25 cellular contexts compared by ENCODE assay signal in genomic region chr20:49518576-49518975, GRCh38. TPM values are rescaled to one million over a fixed set of nuclear protein-coding genes. Genes with fewer than 3 reads are reported as not detected.
"Had no signal": no experiment of that assay in that cellular context is flagged by ENCODE, and none has a peak within 500 bp of the region (broad histone marks: within the 10 kb centered on the region; RNA-seq: fewer than 3 reads in every experiment).

No MANE protein-coding gene starts in this region.

- H3K4me1 Mint-ChIP-seq: activated CD4-positive, alpha-beta memory T cell treated with anti-CD3 and anti-CD28 coated beads, Interleukin-2, amount 10 ng/mL, durations not matched to agents 7 days and 5 days; IgD-negative memory B cell had no signal

- H3K27ac ChIP-seq: brain microvascular endothelial cell, SK-N-MC, VCaP had no signal

- H3K4me3 ChIP-seq: SK-N-MC had no signal

- DNase-seq: activated CD4-positive, alpha-beta memory T cell treated with anti-CD3 and anti-CD28 coated beads, Interleukin-2, amount 10 ng/mL, durations not matched to agents 7 days and 5 days; activated CD4-positive, alpha-beta T cell treated with anti-CD3 and anti-CD28 coated beads, Interleukin-2, amount 50 U/mL, for 1 hour; activated CD4-positive, CD25-positive, alpha-beta regulatory T cell; activated CD8-positive, alpha-beta memory T cell treated with anti-CD3 and anti-CD28 coated beads, Interleukin-2, amount 50 U/mL, for 4 hours; activated naive CD4-positive, alpha-beta T cell treated with anti-CD3 and anti-CD28 coated beads, Interleukin-2, amount 50 U/mL, for 16 hours; activated T-cell treated with anti-CD3 and anti-CD28 coated beads, Interleukin-2, amount 50 U/mL, for 1 hour; amygdala; brain microvascular endothelial cell; KG1; NCI-H1048; NCI-H146; NCI-H187 treated with DMSO at 0.1 percent for 48 hours; NCI-H2171; NCI-H526; NCI-H774; RPMI8226; T-helper 1 cell had no signal

- H3K27ac Mint-ChIP-seq: activated CD4-positive, alpha-beta memory T cell treated with anti-CD3 and anti-CD28 coated beads, Interleukin-2, amount 10 ng/mL, durations not matched to agents 7 days and 5 days; IgD-negative memory B cell had no signal

- H3K4me3 Mint-ChIP-seq: activated CD4-positive, alpha-beta memory T cell treated with anti-CD3 and anti-CD28 coated beads, Interleukin-2, amount 10 ng/mL, durations not matched to agents 7 days and 5 days; IgD-negative memory B cell had no signal

- H3K36me3 Mint-ChIP-seq: IgD-negative memory B cell had no signal

- H3K36me3 ChIP-seq: brain microvascular endothelial cell had no signal

- ATAC-seq: Right ventricle myocardium inferior had no signal

- H3K27me3 ChIP-seq: brain microvascular endothelial cell had no signal

RNA-seq across cellular contexts. Expression of gene KCNB1, which starts 36.1 kb away (rescaled TPM):
- total RNA-seq: activated CD8-positive, alpha-beta memory T cell treated with anti-CD3 and anti-CD28 coated beads for 36 hours; M059J; NCI-H460; OCI-LY7 had no signal

RNA-seq across cellular contexts. Expression of gene PTGIS, which starts 49.4 kb away (rescaled TPM):
- total RNA-seq: NCI-H460, OCI-LY7 had no signal
